Comparison of ENCODE assay signal across 9 cellular contexts in the genomic region with DNA sequence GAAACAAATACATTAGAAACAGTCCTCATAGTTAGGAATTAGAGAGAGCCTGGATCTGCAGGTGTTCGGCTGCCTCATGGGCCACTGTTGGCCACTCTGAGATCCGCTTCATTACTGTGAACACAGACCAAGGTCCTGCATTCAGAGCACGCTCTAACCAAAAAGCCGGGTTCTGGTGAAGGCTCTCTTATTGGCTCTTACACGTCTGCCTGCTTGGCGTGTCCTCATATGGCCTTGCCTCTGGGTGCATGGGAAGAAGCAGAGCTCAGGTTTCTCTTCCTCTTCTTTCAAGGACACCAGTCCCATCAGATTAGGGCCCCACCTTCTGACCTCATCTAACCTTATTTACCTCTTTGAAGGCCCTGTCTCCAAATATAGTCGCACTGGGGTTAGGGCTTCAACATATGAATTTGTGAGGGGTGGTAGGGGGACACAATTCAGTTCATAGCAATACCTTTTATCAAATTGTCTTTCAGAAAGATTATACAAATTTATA. TPM values are rescaled to one million over a fixed set of nuclear protein-coding genes. Genes with fewer than 3 reads are reported as not detected.
DNase-seq lines count a peak whose midpoint lies in the region; ATAC-seq, FAIRE-seq and TF ChIP-seq lines count a peak whose summit lies in the region.
"Had no signal": no experiment of that assay in that cellular context is flagged by ENCODE, and none has a peak within 500 bp of the region (broad histone marks: within the 10 kb centered on the region; RNA-seq: fewer than 3 reads in every experiment).

No MANE protein-coding gene starts in this region.

- peak overlapping the region; percentile 75 to 95 (median 92) for H3K27ac Mint-ChIP-seq in CD14-positive monocyte

- DNase-seq in CD14-positive monocyte (ENCODE audit: low spot score) (peak; percentile 77), OCI-M1 (lab: John Stamatoyannopoulos, UW) (peak; percentile 96), HepG2 (ENCODE audit: low spot score) (peak; percentile 69), HUDEP-2 (lab: John Stamatoyannopoulos, UW; ENCODE audit: unreplicated experiment in 76 of 76) (no peak), DMS114 treated with DMSO at 0.1 percent for 48 hours (lab: John Stamatoyannopoulos, UW; ENCODE audit: unreplicated experiment) (no peak), COLO829 (ENCODE audit: low spot score) (no peak)

- TF ChIP-seq EP300 in HepG2 (IDR thresholded peaks at IDR 0.05; ENCODE audit: low read depth in 2 of 2, low read length in 2 of 2) (0 out of 4 replicates have a peak, but pooled peaks of 1 of the 2 experiments have one; percentile 35), HepG2 (CRISPR knock-in tag; IDR thresholded peaks at IDR 0.05; ENCODE audit: borderline replicate concordance) (no peak)

- H3K27me3 Mint-ChIP-seq in CD14-positive monocyte (ENCODE audit: low read depth in 3 of 3), result peaks cover 0 to 1% (median 0%) of the 10 kb centered on the region in 3 donors

- POLR2A ChIA-PET in HepG2 (lab: Yijun Ruan, JAX), result interaction anchor here (1.3 kb wide), 1 partner anchor 82 kb away, joined by 5 read pairs; no protein-coding TSS in a partner anchor

- H4K20me1 ChIP-seq in HepG2 (ENCODE audit: insufficient read depth, low read length), result no peaks in the 10 kb centered on the region

- H3K79me2 ChIP-seq in HepG2 (ENCODE audit: insufficient read depth, low read length), result no peaks in the 10 kb centered on the region

- peak overlapping the region in 1 of 2 donors; percentile 7 for H3K4me3 Mint-ChIP-seq in CD14-positive monocyte

- FAIRE-seq in HepG2 (lab: Jason Lieb, UNC), result peak; percentile 76
- FAIRE-seq: G401.6 had no signal

- no peak overlapping the region for H3K9ac ChIP-seq in HepG2 (ENCODE audit: insufficient read depth, low read depth, low read length)

- H3K36me3 ChIP-seq in HepG2 (replicated peaks in 1 of 2; ENCODE audit: control insufficient read depth in 1 of 2, insufficient read depth in 2 of 2, low read length in 2 of 2), result no peaks in the 10 kb centered on the region

- H3K4me2 ChIP-seq in HepG2 (ENCODE audit: low read depth, low read length), result peak overlapping the region; percentile 54; the same call in 1 of the 2 replicates

- no TSS peak for BruUV-seq in HepG2 (replicated peaks; lab: Mats Ljungman, UMichigan)

- no peak for TF ChIP-seq POLR2A in HepG2 (IDR thresholded peaks at IDR 0.05; ENCODE audit: insufficient read depth in 1 of 2, low read depth in 2 of 2, low read length in 2 of 2)

- TF ChIP-seq RAD21 in HepG2 (CRISPR knock-in tag; IDR thresholded peaks at IDR 0.05), result no peak

- H2AFZ ChIP-seq in HepG2 (ENCODE audit: low read length), result no peak overlapping the region

- peak overlapping the region; percentile 19 for H3K27ac ChIP-seq in HepG2 (ENCODE audit: extremely low read length, insufficient read depth, low read length)

- H3K4me3 ChIP-seq in HepG2 (replicated peaks in 1 of 3; ENCODE audit: insufficient read depth in 1 of 3, low read depth in 2 of 3, low read length in 3 of 3), result peak overlapping the region in 2 of 3 experiments; percentile 24 to 37; a peak in 1 of 6 replicates

- intact Hi-C loops in CD14-positive monocyte (cut with micrococcal nuclease), result loop anchor here in 1 of 2 donors (5.0 kb wide), 1 partner anchor 37 kb away; a partner anchor contains a TSS
- intact Hi-C loops in HepG2 (cut with micrococcal nuclease; ENCODE audit: unreplicated experiment), result no loop called here

- H3K4me1 Mint-ChIP-seq in CD14-positive monocyte, result peaks cover 31% of the 10 kb centered on the region

- in situ Hi-C loops in HepG2 (cut with HindIII; ENCODE audit: extremely low pct_ligation_motif_present, low pct_unique_long_range_greater_than_20kb), result no loop called here

- ATAC-seq in GM19438 (IDR thresholded peaks at IDR 0.05; ENCODE audit: low read depth, unreplicated experiment), result peak; percentile 99
- ATAC-seq in HG03175 (IDR thresholded peaks at IDR 0.05; ENCODE audit: unreplicated experiment), result peak; percentile 99
- peak; percentile 100 for ATAC-seq in HepG2

- TF ChIP-seq CTCF in CD14-positive monocyte (IDR thresholded peaks at IDR 0.05) (no peak), HepG2 (CRISPR knock-in tag; IDR thresholded peaks at IDR 0.05) (no peak)

- no peaks in the 10 kb centered on the region for H3K9me3 ChIP-seq in HepG2 (ENCODE audit: low read length)

- H3K9me3 Mint-ChIP-seq in CD14-positive monocyte, result peaks cover 0 to 2% (median 0%) of the 10 kb centered on the region in 7 donors

- H3K27me3 ChIP-seq in HepG2 (ENCODE audit: control insufficient read depth in 1 of 2, insufficient read depth in 2 of 2, low read length in 2 of 2), result no peaks in the 10 kb centered on the region

- H3K4me1 ChIP-seq in HepG2 (ENCODE audit: insufficient read depth, low read length), result peaks cover 22% of the 10 kb centered on the region

- CTCF ChIA-PET in HepG2 (lab: Yijun Ruan, JAX; ENCODE audit: low intra/inter-chr PET ratio, low total read pairs), result no interaction called here

- H3K36me3 Mint-ChIP-seq in CD14-positive monocyte, result no peaks in the 10 kb centered on the region

- 0% methylated on average over 6 of the region's 7 CpGs for WGBS in HepG2 (ENCODE audit: low lambda C conversion rate)

TF ChIP-seq in HepG2, 621 proteins besides CTCF, POLR2A, EP300 and RAD21 (continues in another document):
- TF ChIP-seq ZNF230 (CRISPR knock-in tag; IDR thresholded peaks at IDR 0.05), result no peak
- 0 out of 2 replicates have a peak, but pooled peaks have one; percentile 48 for TF ChIP-seq NR2F2 (IDR thresholded peaks at IDR 0.05; ENCODE audit: borderline replicate concordance, low read depth)
- TF ChIP-seq, protein P1, sequence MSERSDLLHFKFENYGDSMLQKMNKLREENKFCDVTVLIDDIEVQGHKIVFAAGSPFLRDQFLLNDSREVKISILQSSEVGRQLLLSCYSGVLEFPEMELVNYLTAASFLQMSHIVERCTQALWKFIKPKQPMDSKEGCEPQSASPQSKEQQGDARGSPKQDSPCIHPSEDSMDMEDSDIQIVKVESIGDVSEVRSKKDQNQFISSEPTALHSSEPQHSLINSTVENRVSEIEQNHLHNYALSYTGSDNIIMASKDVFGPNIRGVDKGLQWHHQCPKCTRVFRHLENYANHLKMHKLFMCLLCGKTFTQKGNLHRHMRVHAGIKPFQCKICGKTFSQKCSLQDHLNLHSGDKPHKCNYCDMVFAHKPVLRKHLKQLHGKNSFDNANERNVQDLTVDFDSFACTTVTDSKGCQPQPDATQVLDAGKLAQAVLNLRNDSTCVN (CRISPR knock-in tag; IDR thresholded peaks at IDR 0.05; ENCODE audit: borderline replicate concordance), result no peak
- TF ChIP-seq, protein P2, sequence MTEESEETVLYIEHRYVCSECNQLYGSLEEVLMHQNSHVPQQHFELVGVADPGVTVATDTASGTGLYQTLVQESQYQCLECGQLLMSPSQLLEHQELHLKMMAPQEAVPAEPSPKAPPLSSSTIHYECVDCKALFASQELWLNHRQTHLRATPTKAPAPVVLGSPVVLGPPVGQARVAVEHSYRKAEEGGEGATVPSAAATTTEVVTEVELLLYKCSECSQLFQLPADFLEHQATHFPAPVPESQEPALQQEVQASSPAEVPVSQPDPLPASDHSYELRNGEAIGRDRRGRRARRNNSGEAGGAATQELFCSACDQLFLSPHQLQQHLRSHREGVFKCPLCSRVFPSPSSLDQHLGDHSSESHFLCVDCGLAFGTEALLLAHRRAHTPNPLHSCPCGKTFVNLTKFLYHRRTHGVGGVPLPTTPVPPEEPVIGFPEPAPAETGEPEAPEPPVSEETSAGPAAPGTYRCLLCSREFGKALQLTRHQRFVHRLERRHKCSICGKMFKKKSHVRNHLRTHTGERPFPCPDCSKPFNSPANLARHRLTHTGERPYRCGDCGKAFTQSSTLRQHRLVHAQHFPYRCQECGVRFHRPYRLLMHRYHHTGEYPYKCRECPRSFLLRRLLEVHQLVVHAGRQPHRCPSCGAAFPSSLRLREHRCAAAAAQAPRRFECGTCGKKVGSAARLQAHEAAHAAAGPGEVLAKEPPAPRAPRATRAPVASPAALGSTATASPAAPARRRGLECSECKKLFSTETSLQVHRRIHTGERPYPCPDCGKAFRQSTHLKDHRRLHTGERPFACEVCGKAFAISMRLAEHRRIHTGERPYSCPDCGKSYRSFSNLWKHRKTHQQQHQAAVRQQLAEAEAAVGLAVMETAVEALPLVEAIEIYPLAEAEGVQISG (CRISPR knock-in tag; IDR thresholded peaks at IDR 0.05), result no peak
- no peak for TF ChIP-seq HOXD1 (CRISPR knock-in tag; IDR thresholded peaks at IDR 0.05)
- TF ChIP-seq TCF7L2 (IDR thresholded peaks at IDR 0.05; ENCODE audit: low read depth, low read length), result no peak
- no peak for TF ChIP-seq ZNF460 (CRISPR knock-in tag; IDR thresholded peaks at IDR 0.05; ENCODE audit: borderline replicate concordance)
- peak; percentile 20; the same call in 1 of the 2 replicates for TF ChIP-seq MED1 (CRISPR knock-in tag; IDR thresholded peaks at IDR 0.05)
- no peak for TF ChIP-seq NR2F1 (CRISPR knock-in tag; IDR thresholded peaks at IDR 0.05)

RNA-seq across cellular contexts. Expression of a gene that starts 37.1 kb away (rescaled TPM):
- polyA plus RNA-seq in CD14-positive monocyte, result 10 to 100 TPM; 14.0 to 18.9 TPM
- 35.4 and 44.5 TPM in 2 replicates for total RNA-seq in HepG2 (2016; rRNA removed; fragmentation: Illumina TruSeq; extraction: Trizol)
- total RNA-seq in HepG2 (2016; cell fraction: cytosol; rRNA removed; fragmentation: Illumina TruSeq; extraction: Trizol; ENCODE audit: low read depth), result 33.4 and 38.1 TPM in 2 replicates
- 34.3 and 42.9 TPM in 2 replicates for total RNA-seq in HepG2 (2016; cell fraction: insoluble cytoplasmic fraction; rRNA removed; fragmentation: Illumina TruSeq; extraction: Trizol)
- total RNA-seq in HepG2 (2016; cell fraction: membrane; rRNA removed; fragmentation: Illumina TruSeq; extraction: Trizol), result 31.5 and 31.6 TPM in 2 replicates
- 34.9 and 35.6 TPM in 2 replicates for total RNA-seq in HepG2 (2016; cell fraction: nucleus; rRNA removed; fragmentation: Illumina TruSeq; extraction: Trizol)
- 24.2 and 28.6 TPM in 2 replicates for polyA plus RNA-seq in HepG2 (2011; rRNA removed)
- 14.5 and 18.0 TPM in 2 replicates for polyA plus RNA-seq in HepG2 (2011; cell fraction: cytosol; rRNA removed)
- polyA plus RNA-seq in HepG2 (2011; cell fraction: nucleus; rRNA removed), result 18.4 and 19.9 TPM in 2 replicates
- 19.5 and 21.8 TPM in 2 replicates for polyA plus RNA-seq in HepG2 (2012)
- polyA plus RNA-seq in HepG2 (2016; cell fraction: cytosol; fragmentation: Illumina TruSeq; extraction: Trizol; ENCODE audit: low read depth), result 2.4 and 3.0 TPM in 2 replicates
- 25.1 and 29.8 TPM in 2 replicates for polyA plus RNA-seq in HepG2 (2016; cell fraction: insoluble cytoplasmic fraction; fragmentation: Illumina TruSeq; extraction: Trizol; ENCODE audit: low read depth)
- polyA plus RNA-seq in HepG2 (2016; cell fraction: membrane; fragmentation: Illumina TruSeq; extraction: Trizol; ENCODE audit: low read depth), result 6.9 and 7.7 TPM in 2 replicates
- 35.5 and 38.0 TPM in 2 replicates for polyA plus RNA-seq in HepG2 (2016; cell fraction: nucleus; fragmentation: Illumina TruSeq; extraction: Trizol; ENCODE audit: insufficient read depth, low read depth)
- polyA minus RNA-seq in HepG2 (2011; rRNA and poly(A)+ RNA removed; ENCODE audit: low replicate concordance), result 30.9 and 40.2 TPM in 2 replicates
- 25.8 and 27.5 TPM in 2 replicates for polyA minus RNA-seq in HepG2 (2011; cell fraction: cytosol; rRNA and poly(A)+ RNA removed)
- polyA minus RNA-seq in HepG2 (2011; cell fraction: nucleus; rRNA and poly(A)+ RNA removed), result 69.3 and 81.7 TPM in 2 replicates

Comparison
In these comparisons a context has a peak if more than half of its experiments do, and no peak if none do; other contexts are left out.
1. DNase-seq: peak in CD14-positive monocyte (single experiment), OCI-M1 (single experiment) and HepG2 (single experiment); none in HUDEP-2 (0 of 76), DMS114 treated with DMSO at 0.1 percent for 48 hours (single experiment) and COLO829 (single experiment).
2. Peak in every context shown above with its lines, with median percentiles within 50 percentile points of each other: ATAC-seq.